ENCODE assay signal across 8 cellular contexts in genomic region chr4:64767547-64767946, GRCh38.
"Had no signal": no experiment of that assay in that cellular context is flagged by ENCODE, and none has a peak within 500 bp of the region (broad histone marks: within the 10 kb centered on the region; RNA-seq: fewer than 3 reads in every experiment).

No MANE protein-coding gene starts in this region.

- H2AFZ ChIP-seq: GM23248 had no signal

- H3K9me3 ChIP-seq: HAP-1 had no signal

- DNase-seq: GM23248, GOT3, H7, H9, HCEC 1CT, HFFc6 had no signal

- H3K9ac ChIP-seq: GM23248 had no signal

- H3K27ac Mint-ChIP-seq: H9, HFFc6 had no signal

- H3K4me3 ChIP-seq: GM23248, HAP-1 had no signal

- H3K36me3 ChIP-seq: HAP-1 had no signal

- ATAC-seq: HCT116 had no signal

- H3K27ac ChIP-seq: GM23248 had no signal

- H3K4me1 ChIP-seq: HAP-1 had no signal

- H3K4me3 Mint-ChIP-seq: H9, HFFc6 had no signal
